In genomic region chr19:7597689-7598088, GRCh38 we compare ENCODE assay signal across 1 cellular context.
TF ChIP-seq lines count a peak whose summit lies in the region.

No MANE protein-coding gene starts in this region.

TF ChIP-seq in A549, 52 proteins besides CTCF, POLR2A, EP300 and RAD21 (continued from another document):
- TF ChIP-seq BCL3 (IDR thresholded peaks at IDR 0.05): no peak
- no peak for TF ChIP-seq MAX (IDR thresholded peaks at IDR 0.05)
- TF ChIP-seq NR3C1 (IDR thresholded peaks at IDR 0.05): no peak
- no peak for TF ChIP-seq HDAC2 (IDR thresholded peaks at IDR 0.05)
- TF ChIP-seq MAFK (IDR thresholded peaks at IDR 0.05; ENCODE audit: partially characterized antibody): no peak
- TF ChIP-seq TFCP2L1 (CRISPR knock-in tag; IDR thresholded peaks at IDR 0.05): no peak
- TF ChIP-seq JUNB (IDR thresholded peaks at IDR 0.05): no peak
- no peak for TF ChIP-seq FOSL2 (IDR thresholded peaks at IDR 0.05)
- no peak for TF ChIP-seq FOSL2 (CRISPR knock-in tag; IDR thresholded peaks at IDR 0.05)
- no peak for TF ChIP-seq RCOR1 (IDR thresholded peaks at IDR 0.05; ENCODE audit: low read depth, low read length)
- no peak for TF ChIP-seq SREBF2 (IDR thresholded peaks at IDR 0.05)
- TF ChIP-seq ESRRA (IDR thresholded peaks at IDR 0.05; ENCODE audit: borderline replicate concordance, low read length): no peak
